ENCODE assay signal across 9 cellular contexts in genomic region chr16:4200000-4200780, GRCh38. TPM values are rescaled to one million over a fixed set of nuclear protein-coding genes. Genes with fewer than 3 reads are reported as not detected.
DNase-seq lines count a peak whose midpoint lies in the region; ATAC-seq, FAIRE-seq and TF ChIP-seq lines count a peak whose summit lies in the region.
"Had no signal": no experiment of that assay in that cellular context is flagged by ENCODE, and none has a peak within 500 bp of the region (broad histone marks: within the 10 kb centered on the region; RNA-seq: fewer than 3 reads in every experiment).

No MANE protein-coding gene starts in this region.

- POLR2A ChIA-PET in endothelial cell of umbilical vein (lab: Charles Lee) = interaction anchor here (0.6 kb wide), 1 partner anchor 40 kb away, joined by 3 read pairs; no protein-coding TSS in a partner anchor

- H3K9ac ChIP-seq in endothelial cell of umbilical vein (replicated peaks; ENCODE audit: extremely low read depth, insufficient read depth, low read length) = no peak overlapping the region

- dilution Hi-C loops in endothelial cell of umbilical vein (cut with MboI; ENCODE audit: extremely low pct_ligation_motif_present, low sequenced_read_pairs) = no loop called here

- no peak overlapping the region for H3K4me2 ChIP-seq in endothelial cell of umbilical vein (ENCODE audit: insufficient read depth, low read length)

- H3K36me3 ChIP-seq in MG63 (no peaks in the 10 kb centered on the region), endothelial cell of umbilical vein (ENCODE audit: control insufficient read depth in 2 of 2, extremely low read depth in 1 of 2, insufficient read depth in 2 of 2, low read length in 2 of 2) (no peaks in the 10 kb centered on the region), mucosa of descending colon (ENCODE audit: low read depth) (no peaks in the 10 kb centered on the region)

- H3K9me1 ChIP-seq in endothelial cell of umbilical vein (replicated peaks; ENCODE audit: control insufficient read depth, extremely low read depth, insufficient read depth, low read length) = no peaks in the 10 kb centered on the region

- no peaks in the 10 kb centered on the region for H4K20me1 ChIP-seq in endothelial cell of umbilical vein (replicated peaks; ENCODE audit: control insufficient read depth, extremely low read depth, insufficient read depth, low read length)

- H3K79me2 ChIP-seq in endothelial cell of umbilical vein (ENCODE audit: control insufficient read depth, insufficient read depth, low read length) = no peaks in the 10 kb centered on the region

- intact Hi-C loops in endothelial cell of umbilical vein (cut with micrococcal nuclease) = loop anchor here (1.0 kb wide), 3 partner anchors 54 to 202 kb away; no protein-coding TSS in a partner anchor
- intact Hi-C loops in mucosa of descending colon (cut with DNase I, micrococcal nuclease) = no loop called here

- TF ChIP-seq POLR2A in endothelial cell of umbilical vein (IDR thresholded peaks at IDR 0.05; ENCODE audit: low read depth, low read length) (no peak), GM18505 (IDR thresholded peaks at IDR 0.05; ENCODE audit: borderline replicate concordance, extremely low read depth, insufficient read depth, insufficient read length) (no peak)

- H3K4me3 ChIP-seq in MG63 (no peak overlapping the region), endothelial cell of umbilical vein (replicated peaks in 1 of 3; ENCODE audit: insufficient read depth in 1 of 3, low read depth in 1 of 3, low read length in 3 of 3) (no peak overlapping the region), mucosa of descending colon (no peak overlapping the region)

- TF ChIP-seq CTCF in endothelial cell of umbilical vein (IDR thresholded peaks at IDR 0.05; ENCODE audit: extremely low read depth in 1 of 2, insufficient read depth in 1 of 2, low read depth in 1 of 2, low read length in 2 of 2) (peak; percentile 46 to 83), mucosa of descending colon (IDR thresholded peaks at IDR 0.05) (peak; percentile 54)

- H2AFZ ChIP-seq in endothelial cell of umbilical vein (ENCODE audit: low read depth, low read length) = no peak overlapping the region

- no TSS peak for BruUV-seq in endothelial cell of umbilical vein (replicated peaks; lab: Mats Ljungman, UMichigan)

- CTCF ChIA-PET in endothelial cell of umbilical vein (lab: Charles Lee) = interaction anchor here (0.5 to 5.4 kb wide), 40 partner anchors 9 to 348 kb away, joined by 3 to 77 read pairs (median 4); partner anchors contain the start of genes GLIS2, PAM16 and TFAP4

- DNase-seq in NCI-H2171 treated with DMSO at 0.1 percent for 48 hours (lab: John Stamatoyannopoulos, UW) = peak; percentile 18
- no peak for DNase-seq in NCI-H2171 (lab: John Stamatoyannopoulos, UW)
- peak; percentile 61 for DNase-seq in MG63
- DNase-seq in UCSD-AML1 (lab: John Stamatoyannopoulos, UW; ENCODE audit: unreplicated experiment) = peak; percentile 74
- DNase-seq in endothelial cell of umbilical vein (ENCODE audit: low read depth, low spot score) = peak; percentile 62
- peak in 2 of 3 donors; percentile 85 to 89 for DNase-seq in mucosa of descending colon

- H3K27ac ChIP-seq in endothelial cell of umbilical vein (ENCODE audit: insufficient read depth, low read depth, low read length) = no peak overlapping the region

- ATAC-seq in mucosa of descending colon (peak; percentile 98), GM21825 (IDR thresholded peaks at IDR 0.05; ENCODE audit: unreplicated experiment) (no peak), GM18505 (IDR thresholded peaks at IDR 0.05; ENCODE audit: unreplicated experiment) (no peak)
- ATAC-seq: CD8-positive, alpha-beta T cell had no signal

- H3K27me3 ChIP-seq in MG63 (no peaks in the 10 kb centered on the region), endothelial cell of umbilical vein (ENCODE audit: control insufficient read depth in 2 of 2, insufficient read depth in 2 of 2, low read length in 2 of 2) (no peaks in the 10 kb centered on the region)

- no peaks in the 10 kb centered on the region for H3K4me1 ChIP-seq in endothelial cell of umbilical vein (ENCODE audit: control insufficient read depth, extremely low read depth, insufficient read depth, low read length)
- H3K4me1 ChIP-seq in mucosa of descending colon (ENCODE audit: low read depth) = no peaks in the 10 kb centered on the region

- H3K9me3 ChIP-seq in MG63 = no peaks in the 10 kb centered on the region
- no peaks in the 10 kb centered on the region for H3K9me3 ChIP-seq in endothelial cell of umbilical vein (replicated peaks; ENCODE audit: control insufficient read depth, insufficient read depth, low read length)
- H3K9me3 ChIP-seq in mucosa of descending colon = no peaks in the 10 kb centered on the region

- FAIRE-seq in endothelial cell of umbilical vein (lab: Jason Lieb, UNC) = peak; percentile 50

TF ChIP-seq in endothelial cell of umbilical vein, 7 proteins besides CTCF, POLR2A, EP300 and RAD21:
- TF ChIP-seq GATA2 (IDR thresholded peaks at IDR 0.05; ENCODE audit: insufficient read depth, insufficient read length, low read depth, low read length) (no peak), FOS (IDR thresholded peaks at IDR 0.05; ENCODE audit: borderline replicate concordance, insufficient read depth, low read length) (no peak), EZH2 (IDR thresholded peaks at IDR 0.05; ENCODE audit: borderline replicate concordance, low read depth, low read length, severe bottlenecking) (no peak), POLR2AphosphoS5 (IDR thresholded peaks at IDR 0.05; ENCODE audit: insufficient read depth, low read depth, low read length) (no peak), MYC (IDR thresholded peaks at IDR 0.05; ENCODE audit: low read depth, low read length) (no peak), JUN (IDR thresholded peaks at IDR 0.05; ENCODE audit: borderline replicate concordance, insufficient read depth, insufficient read length, low read depth) (no peak), MAX (IDR thresholded peaks at IDR 0.05; ENCODE audit: insufficient read depth, insufficient read length) (no peak)

RNA-seq across cellular contexts. Expression of gene SRL, which starts 41.7 kb away (rescaled TPM):
- total RNA-seq in MG63 (2014; rRNA removed; shearing (Covaris generic); ENCODE audit: low replicate concordance) = 0.03 TPM in 1 of 2 replicates, not detected in the other
- total RNA-seq in endothelial cell of umbilical vein (0.14 and 0.29 TPM in 2 replicates), mucosa of descending colon (1 to 10 TPM in 1 of 3 donors, under 1 TPM in 2; 0.35 to 1.2 (median 0.41) TPM)
- polyA plus RNA-seq in endothelial cell of umbilical vein = 0.21 and 0.27 TPM in 2 replicates
- 0.20 and 0.22 TPM in 2 replicates for polyA plus RNA-seq in endothelial cell of umbilical vein (2011; cell fraction: cytosol; rRNA removed)
- polyA plus RNA-seq in endothelial cell of umbilical vein (2011; cell fraction: nucleus; rRNA removed) = 0.14 and 0.17 TPM in 2 replicates
- polyA plus RNA-seq in endothelial cell of umbilical vein (2012) = 0.12 and 0.15 TPM in 2 replicates
- polyA minus RNA-seq in endothelial cell of umbilical vein = 0.10 and 0.49 TPM in 2 replicates
- polyA minus RNA-seq in endothelial cell of umbilical vein (2011; cell fraction: cytosol; rRNA and poly(A)+ RNA removed) = not detected
- 0.10 and 0.19 TPM in 2 replicates for polyA minus RNA-seq in endothelial cell of umbilical vein (2011; cell fraction: nucleus; rRNA and poly(A)+ RNA removed)
- total RNA-seq: CD8-positive, alpha-beta T cell had no signal
